In genomic region chr19:14433454-14434156, GRCh38 we compare ENCODE assay signal across 8 cellular contexts. TPM values are rescaled to one million over a fixed set of nuclear protein-coding genes. Genes with fewer than 3 reads are reported as not detected.
DNase-seq lines count a peak whose midpoint lies in the region; ATAC-seq and TF ChIP-seq lines count a peak whose summit lies in the region.

No MANE protein-coding gene starts in this region.

- intact Hi-C loops in OCI-LY7 (cut with micrococcal nuclease; ENCODE audit: unreplicated experiment) (loop anchor here (1.0 to 2.0 kb wide), 2 partner anchors 14 to 39 kb away; partner anchors contain the start of gene DDX39A), posterior vena cava (cut with DNase I) (no loop called here)

- DNase-seq in OCI-LY7 (ENCODE audit: low spot score) = peak; percentile 59
- peak; percentile 61 for DNase-seq in activated naive CD8-positive, alpha-beta T cell treated with anti-CD3 and anti-CD28 coated beads, Interleukin-2, amount 10 ng/mL, durations not matched to agents 7 days and 5 days
- peak; percentile 60 for DNase-seq in hepatocyte (ENCODE audit: low spot score)
- no peak for DNase-seq in skeletal muscle cell (ENCODE audit: low read depth)
- DNase-seq in amniotic stem cell (lab: John Stamatoyannopoulos, UW) = no peak
- DNase-seq in posterior vena cava (ENCODE audit: low spot score) = no peak

- no peaks in the 10 kb centered on the region for H3K9me2 ChIP-seq in OCI-LY7 (ENCODE audit: insufficient read depth, low read length)
- no peaks in the 10 kb centered on the region for H3K9me2 ChIP-seq in hepatocyte (replicated peaks; ENCODE audit: insufficient read depth)

- H3K79me2 ChIP-seq in OCI-LY7 (ENCODE audit: insufficient read depth, low read depth, low read length) (peaks cover 29% of the 10 kb centered on the region; the same call in 1 of the 2 replicates), hepatocyte (peaks cover 49% of the 10 kb centered on the region)

- H3K36me3 Mint-ChIP-seq in activated naive CD8-positive, alpha-beta T cell treated with anti-CD3 and anti-CD28 coated beads, Interleukin-2, amount 10 ng/mL, durations not matched to agents 7 days and 5 days = peaks cover 7% of the 10 kb centered on the region

- H4K20me1 ChIP-seq in BLaER1 = peaks cover 35% of the 10 kb centered on the region
- no peaks in the 10 kb centered on the region for H4K20me1 ChIP-seq in OCI-LY7 (ENCODE audit: insufficient read depth, low read length)
- H4K20me1 ChIP-seq in hepatocyte (ENCODE audit: insufficient read depth, poor library complexity, severe bottlenecking) = no peaks in the 10 kb centered on the region

- peak overlapping the region; percentile 87 for H3K27ac ChIP-seq in BLaER1
- peak overlapping the region; percentile 60 for H3K27ac ChIP-seq in OCI-LY7 (ENCODE audit: low read depth, low read length, poor library complexity, severe bottlenecking)
- peak overlapping the region; percentile 43 for H3K27ac ChIP-seq in hepatocyte

- H3K36me3 ChIP-seq in BLaER1 (peaks cover 29% of the 10 kb centered on the region), OCI-LY7 (ENCODE audit: insufficient read depth, low read length) (peaks cover 11% of the 10 kb centered on the region; the same call in 1 of the 2 replicates), hepatocyte (replicated peaks; ENCODE audit: insufficient read depth, low read depth) (no peaks in the 10 kb centered on the region)

- no peaks in the 10 kb centered on the region for H3K9me3 Mint-ChIP-seq in activated naive CD8-positive, alpha-beta T cell treated with anti-CD3 and anti-CD28 coated beads, Interleukin-2, amount 10 ng/mL, durations not matched to agents 7 days and 5 days

- WGBS in hepatocyte (ENCODE audit: low lambda C conversion rate, missing lambda C conversion rate) = 12% methylated on average over 25 of the region's 62 CpGs

- no TSS peak for BruUV-seq in OCI-LY7 (replicated peaks; lab: Mats Ljungman, UMichigan)

- ATAC-seq in HG02678 (IDR thresholded peaks at IDR 0.05; ENCODE audit: unreplicated experiment) = peak; percentile 37
- peak; percentile 27 for ATAC-seq in activated naive CD8-positive, alpha-beta T cell treated with anti-CD3 and anti-CD28 coated beads, Interleukin-2, amount 10 ng/mL, durations not matched to agents 7 days and 5 days (ENCODE audit: low read depth)

- peak overlapping the region; percentile 75 for H3K27ac Mint-ChIP-seq in activated naive CD8-positive, alpha-beta T cell treated with anti-CD3 and anti-CD28 coated beads, Interleukin-2, amount 10 ng/mL, durations not matched to agents 7 days and 5 days

- H3K9me3 ChIP-seq in BLaER1 (no peaks in the 10 kb centered on the region), OCI-LY7 (ENCODE audit: low read length) (no peaks in the 10 kb centered on the region), hepatocyte (ENCODE audit: low read depth) (no peaks in the 10 kb centered on the region)

- H2AFZ ChIP-seq in OCI-LY7 (ENCODE audit: low read length) (peak overlapping the region; percentile 61; the same call in 1 of the 2 replicates), hepatocyte (peak overlapping the region; percentile 68)

- peak overlapping the region; percentile 91 for H3K4me2 ChIP-seq in BLaER1
- peak overlapping the region; percentile 77 for H3K4me2 ChIP-seq in OCI-LY7 (ENCODE audit: low read length)
- peak overlapping the region; percentile 96 for H3K4me2 ChIP-seq in hepatocyte

- peak overlapping the region; percentile 80 for H3K4me3 Mint-ChIP-seq in activated naive CD8-positive, alpha-beta T cell treated with anti-CD3 and anti-CD28 coated beads, Interleukin-2, amount 10 ng/mL, durations not matched to agents 7 days and 5 days

- peaks cover 13% of the 10 kb centered on the region for H3K27me3 Mint-ChIP-seq in activated naive CD8-positive, alpha-beta T cell treated with anti-CD3 and anti-CD28 coated beads, Interleukin-2, amount 10 ng/mL, durations not matched to agents 7 days and 5 days

- peak overlapping the region; percentile 87 for H3K9ac ChIP-seq in BLaER1

- TF ChIP-seq CTCF in OCI-LY7 (conservative IDR thresholded peaks at IDR 0.05; ENCODE audit: low read length) (no peak; the same call in 1 of the 2 replicates), hepatocyte (IDR thresholded peaks at IDR 0.05; ENCODE audit: poor library complexity) (no peak)

- peaks cover 37% of the 10 kb centered on the region for H3K4me1 Mint-ChIP-seq in activated naive CD8-positive, alpha-beta T cell treated with anti-CD3 and anti-CD28 coated beads, Interleukin-2, amount 10 ng/mL, durations not matched to agents 7 days and 5 days

- no peaks in the 10 kb centered on the region for H3K27me3 ChIP-seq in BLaER1
- no peaks in the 10 kb centered on the region for H3K27me3 ChIP-seq in hepatocyte

- CTCF ChIA-PET in OCI-LY7 (lab: Charles Lee; ENCODE audit: unreplicated experiment) = interaction anchor here (0.6 kb wide), 1 partner anchor 54 kb away, joined by 3 read pairs; no protein-coding TSS in a partner anchor

- H3K4me3 ChIP-seq in BLaER1 = peak overlapping the region; percentile 88
- H3K4me3 ChIP-seq in OCI-LY7 (ENCODE audit: low read depth, low read length, poor library complexity, severe bottlenecking) = peak overlapping the region; percentile 90
- peak overlapping the region; percentile 97 for H3K4me3 ChIP-seq in hepatocyte
- H3K4me3 ChIP-seq in skeletal muscle cell (ENCODE audit: low read depth, low read length) = peak overlapping the region; percentile 71

- H3K4me1 ChIP-seq in BLaER1 (peaks cover 67% of the 10 kb centered on the region), OCI-LY7 (ENCODE audit: insufficient read depth, low read length, poor library complexity, severe bottlenecking) (peaks cover 45% of the 10 kb centered on the region), hepatocyte (ENCODE audit: insufficient read depth) (peaks cover 14% of the 10 kb centered on the region)

- POLR2A ChIA-PET in OCI-LY7 (lab: Charles Lee) = no interaction called here
- POLR2A ChIA-PET in activated naive CD8-positive, alpha-beta T cell treated with anti-CD3 and anti-CD28 coated beads, Interleukin-2, amount 10 ng/mL, durations not matched to agents 7 days and 5 days (lab: Charles Lee) = interaction anchor here (1.0 kb wide), 2 partner anchors 13 to 85 kb away, joined by 3 to 4 read pairs; partner anchors contain the start of gene DNAJB1

RNA-seq across cellular contexts. Expression of gene PKN1, which starts 0.5 kb away (rescaled TPM):
- 117 and 125 TPM in 2 replicates for total RNA-seq in OCI-LY7 (2014; rRNA removed; shearing (Covaris generic))
- total RNA-seq in OCI-LY7 (2022) (233 and 246 TPM in 2 replicates), hepatocyte (57.4 and 61.4 TPM in 2 replicates), posterior vena cava (100 to 1,000 TPM; 135 to 173 TPM)
- 100 to 1,000 TPM; 244 to 265 TPM for total RNA-seq in activated naive CD8-positive, alpha-beta T cell treated with anti-CD3 and anti-CD28 coated beads, Interleukin-2, amount 10 ng/mL, durations not matched to agents 7 days and 5 days
- 83.3 and 88.5 TPM in 2 replicates for polyA plus RNA-seq in hepatocyte

RNA-seq across cellular contexts. Expression of gene DDX39A, which starts 14.5 kb away (rescaled TPM):
- 425 and 474 TPM in 2 replicates for total RNA-seq in OCI-LY7 (2014; rRNA removed; shearing (Covaris generic))
- total RNA-seq in OCI-LY7 (2022) (294 and 316 TPM in 2 replicates), hepatocyte (51.8 and 79.2 TPM in 2 replicates), posterior vena cava (10 to 100 TPM; 37.4 to 38.7 TPM)
- 100 to 1,000 TPM; 192 to 202 TPM for total RNA-seq in activated naive CD8-positive, alpha-beta T cell treated with anti-CD3 and anti-CD28 coated beads, Interleukin-2, amount 10 ng/mL, durations not matched to agents 7 days and 5 days
- polyA plus RNA-seq in hepatocyte = 106 and 135 TPM in 2 replicates

RNA-seq across cellular contexts. Expression of gene PTGER1, which starts 41.5 kb away (rescaled TPM):
- total RNA-seq in OCI-LY7 (2014; rRNA removed; shearing (Covaris generic)) = not detected in 2 replicates
- total RNA-seq in OCI-LY7 (2022) = 0.23 TPM in 1 of 2 replicates, not detected in the other
- total RNA-seq in activated naive CD8-positive, alpha-beta T cell treated with anti-CD3 and anti-CD28 coated beads, Interleukin-2, amount 10 ng/mL, durations not matched to agents 7 days and 5 days = under 1 TPM; 0.34 to 0.36 TPM
- 0.60 and 2.8 TPM in 2 replicates for total RNA-seq in hepatocyte
- 3.5 and 7.6 TPM in 2 replicates for polyA plus RNA-seq in hepatocyte
- 1 to 10 TPM in 1 of 2 donors, under 1 TPM in 1; 0.95 to 1.6 TPM for total RNA-seq in posterior vena cava

RNA-seq across cellular contexts. Expression of gene ADGRE5, which starts 52.4 kb away (rescaled TPM):
- total RNA-seq in OCI-LY7 (2014; rRNA removed; shearing (Covaris generic)) = 12.5 and 13.8 TPM in 2 replicates
- total RNA-seq in OCI-LY7 (2022) (47.5 and 48.7 TPM in 2 replicates), hepatocyte (4.5 and 5.0 TPM in 2 replicates), posterior vena cava (100 to 1,000 TPM; 195 to 306 TPM)
- total RNA-seq in activated naive CD8-positive, alpha-beta T cell treated with anti-CD3 and anti-CD28 coated beads, Interleukin-2, amount 10 ng/mL, durations not matched to agents 7 days and 5 days = 100 to 1,000 TPM; 304 to 315 TPM
- polyA plus RNA-seq in hepatocyte = 7.3 and 13.1 TPM in 2 replicates

Comparison
In these comparisons a context has a peak if more than half of its experiments do, and no peak if none do; other contexts are left out.
1. DNase-seq: peak in OCI-LY7 (single experiment), activated naive CD8-positive, alpha-beta T cell treated with anti-CD3 and anti-CD28 coated beads, Interleukin-2, amount 10 ng/mL, durations not matched to agents 7 days and 5 days (single experiment) and hepatocyte (single experiment); none in skeletal muscle cell (single experiment), amniotic stem cell (single experiment) and posterior vena cava (single experiment).
2. Peak in every context shown above with its lines, with median percentiles within 50 percentile points of each other: H3K27ac ChIP-seq, H3K4me2 ChIP-seq and H3K4me3 ChIP-seq.